ENCODE assay signal across 8 cellular contexts in the genomic region with DNA sequence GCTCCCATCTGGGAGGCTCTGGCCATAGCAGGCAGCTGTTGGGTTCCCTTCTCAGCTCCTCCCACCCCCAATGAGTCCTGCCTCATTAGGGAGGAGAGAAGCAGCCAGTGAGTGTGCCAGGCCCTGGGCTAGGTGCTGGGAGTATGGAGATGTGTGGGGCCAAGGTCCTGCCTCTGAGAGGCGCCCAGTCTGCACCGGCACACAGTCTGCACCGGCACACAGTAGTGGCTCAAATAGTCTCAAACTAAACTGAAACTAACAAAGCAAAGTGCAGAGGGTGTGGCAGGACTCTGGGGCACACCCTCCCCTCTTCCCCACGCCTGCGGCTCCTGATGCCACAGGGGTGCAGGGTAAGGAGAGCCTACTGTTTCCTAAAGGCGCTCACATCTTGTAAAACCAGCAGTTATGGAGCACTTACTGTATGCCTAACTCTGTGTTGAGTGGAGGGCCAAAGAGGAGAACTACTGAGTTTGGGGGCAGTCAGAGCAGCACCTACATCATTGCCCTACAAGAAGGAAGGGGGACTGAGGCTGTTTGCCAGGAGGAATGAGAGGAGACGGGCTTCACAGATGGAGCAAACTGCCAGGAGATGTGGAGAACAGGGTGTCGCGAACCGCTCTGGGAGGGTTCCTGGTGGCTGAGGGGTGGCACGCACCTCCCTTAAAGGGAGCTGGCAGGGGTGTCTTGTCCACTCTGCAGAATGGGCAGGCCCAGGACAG.
DNase-seq lines count a peak whose midpoint lies in the region; ATAC-seq and TF ChIP-seq lines count a peak whose summit lies in the region.

No MANE protein-coding gene starts in this region.

- H3K9ac ChIP-seq in HUES6 (ENCODE audit: low read length) (peak overlapping the region; percentile 63), adipocyte (ENCODE audit: low read length) (peak overlapping the region; percentile 64)

- H3K9me3 Mint-ChIP-seq in memory B cell = no peaks in the 10 kb centered on the region

- H3K4me1 ChIP-seq in HUES6 (ENCODE audit: control insufficient read depth, insufficient read depth, low read length) (peaks cover 41% of the 10 kb centered on the region), adipocyte (ENCODE audit: control insufficient read depth, insufficient read depth, low read length) (peaks cover 53% of the 10 kb centered on the region)

- H3K27ac ChIP-seq in HUES6 (ENCODE audit: low read depth, low read length) = no peak overlapping the region

- peaks cover 7% of the 10 kb centered on the region for H3K36me3 Mint-ChIP-seq in memory B cell

- CTCF ChIA-PET in AG04449 (lab: Yijun Ruan, JAX) = interaction anchor here (14.6 to 29.4 kb wide), 4 partner anchors 0 to 44 kb away, joined by 333 to 454 read pairs (median 442); a partner anchor contains a TSS

- peak; percentile 17 for ATAC-seq in memory B cell (ENCODE audit: low read depth)
- ATAC-seq in GM21526 (IDR thresholded peaks at IDR 0.05; ENCODE audit: low FRiP score, unreplicated experiment) = no peak

- TF ChIP-seq CTCF in AG04449 (IDR thresholded peaks at IDR 0.05; ENCODE audit: insufficient read depth, low read length, missing control alignments) = no peak

- H3K9me3 ChIP-seq in HUES6 (ENCODE audit: control insufficient read depth, insufficient read depth, low read depth, low read length) = no peaks in the 10 kb centered on the region
- no peaks in the 10 kb centered on the region for H3K9me3 ChIP-seq in adipocyte (ENCODE audit: control insufficient read depth, low read length)

- peak overlapping the region; percentile 92 for H3K4me3 Mint-ChIP-seq in memory B cell

- peaks cover 50% of the 10 kb centered on the region for H3K4me1 Mint-ChIP-seq in memory B cell

- peak overlapping the region; percentile 78 for H3K4me3 ChIP-seq in AG04449 (ENCODE audit: low read depth, low read length)
- H3K4me3 ChIP-seq in HUES6 (ENCODE audit: low read depth, low read length) = peak overlapping the region; percentile 85
- H3K4me3 ChIP-seq in adipocyte (ENCODE audit: low read length) = peak overlapping the region; percentile 78

- H3K27ac Mint-ChIP-seq in memory B cell = peak overlapping the region; percentile 88

- POLR2A ChIA-PET in AG04449 (lab: Yijun Ruan, JAX) = interaction anchor here (0.9 to 1.6 kb wide), 2 partner anchors 9 to 37 kb away, joined by 3 to 8 read pairs; a partner anchor contains a TSS

- H3K36me3 ChIP-seq in HUES6 (ENCODE audit: control insufficient read depth, insufficient read depth, low read length) (peaks cover 14% of the 10 kb centered on the region), adipocyte (ENCODE audit: control insufficient read depth, insufficient read depth, low read length, severe bottlenecking) (no peaks in the 10 kb centered on the region)

- H3K27me3 ChIP-seq in HUES6 (ENCODE audit: control insufficient read depth, insufficient read depth, low read length) = no peaks in the 10 kb centered on the region
- no peaks in the 10 kb centered on the region for H3K27me3 ChIP-seq in adipocyte (replicated peaks; ENCODE audit: control insufficient read depth, insufficient read depth, low read length)

- DNase-seq in AG04449 (ENCODE audit: low read depth, low spot score) (no peak), adipocyte (ENCODE audit: low read depth) (no peak), memory B cell (ENCODE audit: low spot score in 2 of 2) (no peak), NCI-H1105 treated with DMSO at 0.1 percent for 48 hours (lab: John Stamatoyannopoulos, UW) (no peak), NCI-H187 (lab: John Stamatoyannopoulos, UW) (no peak), NAMALWA (ENCODE audit: low spot score) (no peak)

- H3K27me3 Mint-ChIP-seq in memory B cell = no peaks in the 10 kb centered on the region
